8 cellular contexts compared by ENCODE assay signal in genomic region chr10:110498087-110498981, GRCh38. TPM values are rescaled to one million over a fixed set of nuclear protein-coding genes. Genes with fewer than 3 reads are reported as not detected.
A peak's percentile ranks its signal among the peaks of the same experiment; 100 is the strongest.
DNase-seq lines count a peak whose midpoint lies in the region; ATAC-seq, FAIRE-seq and TF ChIP-seq lines count a peak whose summit lies in the region.

No MANE protein-coding gene starts in this region.

- H3K9ac ChIP-seq in MM.1S (ENCODE audit: low read length) (peak overlapping the region; percentile 97), H1 (replicated peaks in 1 of 4; ENCODE audit: extremely low read depth in 1 of 4, low read depth in 3 of 4, low read length in 3 of 4) (peak overlapping the region in 3 of 4 experiments; percentile 56 to 88 (median 73); a peak in 5 of 7 replicates), mucosa of rectum (ENCODE audit: low read depth in 1 of 2, low read length in 2 of 2) (peak overlapping the region; percentile 72 to 83)

- H3K79me1 ChIP-seq in H1 (ENCODE audit: low read depth, low read length) = peaks cover 5% of the 10 kb centered on the region; the same call in 1 of the 2 replicates

- no peak overlapping the region for H2BK5ac ChIP-seq in H1 (ENCODE audit: low read depth, low read length)

- H3K4ac ChIP-seq in H1 (replicated peaks; ENCODE audit: insufficient read length, low read depth, low read length) = no peak overlapping the region

- no peak overlapping the region for H3K27ac ChIP-seq in GM23338 (ENCODE audit: low read depth)
- peak overlapping the region; percentile 93 for H3K27ac ChIP-seq in MM.1S (ENCODE audit: low read length)
- no peak overlapping the region for H3K27ac ChIP-seq in H1 (ENCODE audit: low read depth, low read length)
- peak overlapping the region; percentile 52 to 88 for H3K27ac ChIP-seq in mucosa of rectum (ENCODE audit: low read depth in 2 of 2, low read length in 2 of 2)
- peak overlapping the region; percentile 91 for H3K27ac ChIP-seq in suprapubic skin

- H3K36me3 ChIP-seq in GM06990 (ENCODE audit: control insufficient read depth, insufficient read depth, low read length) = no peaks in the 10 kb centered on the region
- H3K36me3 ChIP-seq in GM23338 (ENCODE audit: insufficient read depth) = peaks cover 7% of the 10 kb centered on the region; the same call in 1 of the 2 replicates
- peaks cover 7% of the 10 kb centered on the region; the same call in 1 of the 2 replicates for H3K36me3 ChIP-seq in MM.1S (replicated peaks; ENCODE audit: insufficient read depth, low read length)
- H3K36me3 ChIP-seq in H1 (ENCODE audit: control insufficient read depth in 2 of 4, insufficient read depth in 4 of 4, low read length in 3 of 4) = peaks cover 0 to 3% (median 2%) of the 10 kb centered on the region in 4 experiments; a peak in 1 of 8 replicates
- H3K36me3 ChIP-seq in mucosa of rectum (ENCODE audit: control insufficient read depth in 2 of 2, insufficient read depth in 2 of 2, low read length in 2 of 2) = no peaks in the 10 kb centered on the region
- no peaks in the 10 kb centered on the region for H3K36me3 ChIP-seq in suprapubic skin

- no peak overlapping the region for H3K23ac ChIP-seq in H1 (ENCODE audit: insufficient read length)

- no peak overlapping the region for H3K27ac Mint-ChIP-seq in GM23338

- peaks cover 6% of the 10 kb centered on the region; the same call in 1 of the 2 replicates for H4K20me1 ChIP-seq in GM23338 (replicated peaks; ENCODE audit: insufficient read depth)
- peaks cover 22% of the 10 kb centered on the region for H4K20me1 ChIP-seq in MM.1S (ENCODE audit: insufficient read depth, low read length)
- peaks cover 4 to 6% of the 10 kb centered on the region in 2 experiments for H4K20me1 ChIP-seq in H1 (replicated peaks in 1 of 2; ENCODE audit: control insufficient read depth in 1 of 2, insufficient read depth in 2 of 2, low read length in 2 of 2)

- H2AFZ ChIP-seq in GM23338 = no peak overlapping the region
- H2AFZ ChIP-seq in MM.1S (ENCODE audit: low read length) = no peak overlapping the region
- H2AFZ ChIP-seq in H1 (ENCODE audit: low read length) = no peak overlapping the region

- H3K9me3 ChIP-seq in MM.1S (replicated peaks; ENCODE audit: insufficient read depth, low read length) = no peaks in the 10 kb centered on the region
- H3K9me3 ChIP-seq in H1 (ENCODE audit: insufficient read depth in 2 of 2, low read depth in 1 of 2, low read length in 1 of 2) = no peaks in the 10 kb centered on the region
- no peaks in the 10 kb centered on the region for H3K9me3 ChIP-seq in mucosa of rectum (ENCODE audit: control insufficient read depth in 2 of 2, low read length in 2 of 2)
- no peaks in the 10 kb centered on the region for H3K9me3 ChIP-seq in suprapubic skin

- H3K4me1 Mint-ChIP-seq in GM23338 = peaks cover 62% of the 10 kb centered on the region

- H3K4me3 ChIP-seq in GM06990 (replicated peaks; ENCODE audit: low read depth, low read length) (peak overlapping the region; percentile 93), GM23338 (peak overlapping the region; percentile 93), MM.1S (ENCODE audit: low read length) (peak overlapping the region; percentile 86), H1 (ENCODE audit: extremely low read depth in 1 of 4, insufficient read depth in 2 of 4, low read depth in 3 of 4, low read length in 4 of 4) (peak overlapping the region; percentile 65 to 96 (median 80)), mucosa of rectum (ENCODE audit: low read length in 2 of 2) (peak overlapping the region; percentile 64 to 74), suprapubic skin (peak overlapping the region; percentile 75)

- no peak overlapping the region for H2BK12ac ChIP-seq in H1 (ENCODE audit: low read depth, low read length)

- FAIRE-seq in H1 (lab: Jason Lieb, UNC) = no peak

- H3K4me1 ChIP-seq in GM23338 (ENCODE audit: insufficient read depth) = peaks cover 50% of the 10 kb centered on the region
- H3K4me1 ChIP-seq in MM.1S (ENCODE audit: low read length) = peaks cover 26% of the 10 kb centered on the region
- H3K4me1 ChIP-seq in H1 (replicated peaks in 1 of 4; ENCODE audit: control insufficient read depth in 3 of 4, insufficient read depth in 4 of 4, low read length in 3 of 4) = peaks cover 12 to 33% (median 23%) of the 10 kb centered on the region in 4 experiments
- H3K4me1 ChIP-seq in mucosa of rectum (ENCODE audit: control insufficient read depth in 2 of 2, insufficient read depth in 2 of 2, low read length in 2 of 2) = peaks cover 48 to 49% of the 10 kb centered on the region in 2 donors
- peaks cover 71% of the 10 kb centered on the region for H3K4me1 ChIP-seq in suprapubic skin

- H2BK15ac ChIP-seq in H1 (ENCODE audit: low read length) = no peak overlapping the region

- H3F3A ChIP-seq in GM23338 (replicated peaks; ENCODE audit: low read depth) (peaks cover 15% of the 10 kb centered on the region), MM.1S (ENCODE audit: insufficient read depth, low read length) (peaks cover 50% of the 10 kb centered on the region)

- DNase-seq in GM06990 (ENCODE audit: extremely low read depth, insufficient read length) = peak; percentile 76
- peak; percentile 58 for DNase-seq in GM23338 (ENCODE audit: low spot score)
- peak; percentile 58 for DNase-seq in MM.1S
- peak; percentile 61 to 63 for DNase-seq in activated CD4-positive, alpha-beta T cell treated with anti-CD3 and anti-CD28 coated beads, Interleukin-2, amount 50 U/mL, for 48 hours
- DNase-seq in H1 (ENCODE audit: low read depth in 1 of 2, low spot score in 2 of 2) = peak in 1 of 2 experiments; percentile 67
- peak; percentile 78 to 81 for DNase-seq in suprapubic skin (ENCODE audit: low spot score in 2 of 2)
- no peak for DNase-seq in A172 (ENCODE audit: low spot score)

- TF ChIP-seq RAD21 in H1 (IDR thresholded peaks at IDR 0.05 in 1 of 2, conservative IDR thresholded peaks at IDR 0.05 in 1 of 2; ENCODE audit: low read depth in 2 of 2, low read length in 2 of 2) = no peak

- peaks cover 30% of the 10 kb centered on the region for H3K36me3 Mint-ChIP-seq in GM23338 (ENCODE audit: low read depth)

- H4K5ac ChIP-seq in H1 (ENCODE audit: insufficient read length, low read depth, low read length) = no peak overlapping the region

- H3K79me2 ChIP-seq in GM23338 (replicated peaks; ENCODE audit: insufficient read depth) (peaks cover 53% of the 10 kb centered on the region), MM.1S (ENCODE audit: low read length) (peaks cover 81% of the 10 kb centered on the region), H1 (ENCODE audit: control insufficient read depth in 1 of 2, insufficient read depth in 2 of 2, low read length in 2 of 2) (peaks cover 5 to 35% of the 10 kb centered on the region in 2 experiments)

- H3K4me2 ChIP-seq in GM23338 = peak overlapping the region; percentile 95
- H3K4me2 ChIP-seq in MM.1S (ENCODE audit: low read depth, low read length) = peak overlapping the region; percentile 96; the same call in 1 of the 2 replicates
- H3K4me2 ChIP-seq in H1 (ENCODE audit: insufficient read depth in 1 of 2, low read depth in 2 of 2, low read length in 2 of 2) = peak overlapping the region; percentile 79 to 96

- no peaks in the 10 kb centered on the region for H3K9me2 ChIP-seq in GM23338 (ENCODE audit: insufficient read depth)
- no peaks in the 10 kb centered on the region for H3K9me2 ChIP-seq in MM.1S (replicated peaks; ENCODE audit: insufficient read depth, low read length)

- peaks cover 31% of the 10 kb centered on the region for H3K27me3 Mint-ChIP-seq in GM23338 (ENCODE audit: insufficient read depth, low read depth, poor library complexity)

- no peak overlapping the region; the same call in none of the 2 replicates for H3K18ac ChIP-seq in H1 (ENCODE audit: extremely low read depth, low read length)

- peaks cover 12% of the 10 kb centered on the region; the same call in 1 of the 2 replicates for H3K23me2 ChIP-seq in H1 (ENCODE audit: low read depth, low read length)

- CTCF ChIA-PET in H1 (lab: Charles Lee; ENCODE audit: partially characterized antibody) = interaction anchor here (0.7 to 3.5 kb wide), 17 partner anchors 10 to 193 kb away, joined by 3 to 11 read pairs (median 4); partner anchors contain the start of gene SMNDC1

- no peak overlapping the region for H2BK20ac ChIP-seq in H1 (ENCODE audit: low read length)

- peak; percentile 2 for ATAC-seq in GM23338

- H4K8ac ChIP-seq in H1 (ENCODE audit: extremely low read depth, insufficient read depth, low read length) = peak overlapping the region; percentile 18; the same call in 1 of the 2 replicates

- no peak overlapping the region for H2BK120ac ChIP-seq in H1 (replicated peaks; ENCODE audit: low read depth, low read length)

- H4K91ac ChIP-seq in H1 (replicated peaks; ENCODE audit: insufficient read length, low read length) = no peak overlapping the region

- TF ChIP-seq POLR2A in H1 (IDR thresholded peaks at IDR 0.05; ENCODE audit: control extremely low read depth in 1 of 2, low read depth in 2 of 2, low read length in 2 of 2) = no peak
- TF ChIP-seq POLR2A in suprapubic skin (IDR thresholded peaks at IDR 0.05) = no peak

- H3K56ac ChIP-seq in H1 (replicated peaks; ENCODE audit: insufficient read length, low read depth, low read length) = no peak overlapping the region

- no peak overlapping the region for H3K14ac ChIP-seq in H1 (ENCODE audit: insufficient read length)

- H3K9me3 Mint-ChIP-seq in GM23338 = peaks cover 3% of the 10 kb centered on the region; the same call in 1 of the 3 replicates

- TF ChIP-seq EP300 in H1 (IDR thresholded peaks at IDR 0.05; ENCODE audit: borderline replicate concordance in 1 of 2, low read depth in 2 of 2, low read length in 2 of 2) (no peak), suprapubic skin (IDR thresholded peaks at IDR 0.05) (no peak)

- no peak for TF ChIP-seq CTCF in GM06990 (IDR thresholded peaks at IDR 0.05; ENCODE audit: insufficient read depth, low read length, poor library complexity, severe bottlenecking)
- TF ChIP-seq CTCF in GM23338 (conservative IDR thresholded peaks at IDR 0.05; ENCODE audit: low read depth in 2 of 2) = peak in 1 of 2 experiments; percentile 7; a peak in 1 of 4 replicates
- no peak for TF ChIP-seq CTCF in MM.1S (IDR thresholded peaks at IDR 0.05; ENCODE audit: low read length)
- TF ChIP-seq CTCF in H1 (IDR thresholded peaks at IDR 0.05; ENCODE audit: control extremely low read depth in 1 of 3, insufficient read depth in 1 of 3, low read depth in 1 of 3, low read length in 3 of 3) = no peak
- peak in 1 of 2 donors; percentile 10 for TF ChIP-seq CTCF in suprapubic skin (IDR thresholded peaks at IDR 0.05)

- H2AK5ac ChIP-seq in H1 (ENCODE audit: low read depth, low read length) = no peak overlapping the region

- peak overlapping the region; percentile 93 for H3K4me3 Mint-ChIP-seq in GM23338

- H3K27me3 ChIP-seq in GM06990 (replicated peaks; ENCODE audit: control insufficient read depth, insufficient read depth, low read length) = no peaks in the 10 kb centered on the region
- peaks cover 40% of the 10 kb centered on the region for H3K27me3 ChIP-seq in GM23338 (ENCODE audit: insufficient read depth)
- H3K27me3 ChIP-seq in MM.1S (replicated peaks; ENCODE audit: insufficient read depth, low read length) = no peaks in the 10 kb centered on the region
- peaks cover 0 to 34% (median 17%) of the 10 kb centered on the region in 4 experiments; a peak in 5 of 7 replicates for H3K27me3 ChIP-seq in H1 (replicated peaks in 1 of 4; ENCODE audit: control insufficient read depth in 3 of 4, extremely low read depth in 1 of 4, insufficient read depth in 3 of 4, low read length in 3 of 4)
- peaks cover 15 to 49% of the 10 kb centered on the region in 2 donors for H3K27me3 ChIP-seq in mucosa of rectum (ENCODE audit: control insufficient read depth in 2 of 2, insufficient read depth in 2 of 2, low read length in 2 of 2)
- no peaks in the 10 kb centered on the region for H3K27me3 ChIP-seq in suprapubic skin

- POLR2A ChIA-PET in H1 (lab: Charles Lee; ENCODE audit: partially characterized antibody) = interaction anchor here (0.7 to 5.4 kb wide), 23 partner anchors 9 to 197 kb away, joined by 3 to 56 read pairs (median 4); partner anchors contain the start of gene SMNDC1

- 1% methylated on average over 47 of the region's 107 CpGs; no CpG with 5 or more reads in 1 of the 2 experiments for WGBS in H1 (ENCODE audit: extremely low coverage in 1 of 2, insufficient coverage in 1 of 2, insufficient read length in 1 of 2, insufficient replicate concordance in 2 of 2, low coverage in 1 of 2, low lambda C conversion rate in 2 of 2, missing lambda C conversion rate in 1 of 2), 2 experiments
- 8% methylated on average over 49 of the region's 107 CpGs for WGBS in suprapubic skin

RNA-seq across cellular contexts. Expression of gene DUSP5, which starts 0.6 kb away (rescaled TPM):
- total RNA-seq in GM23338 (2014; rRNA removed; shearing (Covaris generic)) = 35.0 and 35.9 TPM in 2 replicates
- polyA plus RNA-seq in GM23338 (2016; fragmentation: Nextera tagmentation; extraction: Ambion mirVana) = 10.8 and 15.4 TPM in 2 replicates
- total RNA-seq in H1 (2021; fragmentation: NEBNext Ultra II Directional; extraction: Animal tissue kit (Norgen Biotek cat#: 25700)) = 27.0 and 30.3 TPM in 2 replicates
- polyA plus RNA-seq in H1 (2011; rRNA removed) = 13.3 and 13.6 TPM in 2 replicates
- polyA plus RNA-seq in H1 (2011; cell fraction: cytosol; rRNA removed) = 15.2 TPM
- 12.0 TPM for polyA plus RNA-seq in H1 (2011; cell fraction: nucleus; rRNA removed)
- 14.3 to 18.7 TPM (median 15.9 TPM) in 4 replicates for polyA plus RNA-seq in H1 (2012, experiment 1 of 2)
- polyA plus RNA-seq in H1 (2012, experiment 2 of 2) = 16.9 TPM
- 17.0 TPM for polyA plus RNA-seq in H1 (2013, experiment 1 of 2)
- 20.2 TPM for polyA plus RNA-seq in H1 (2013, experiment 2 of 2)
- 28.9 and 41.0 TPM in 2 replicates for polyA minus RNA-seq in H1 (2011; rRNA and poly(A)+ RNA removed)
- polyA minus RNA-seq in H1 (2011; cell fraction: cytosol; rRNA and poly(A)+ RNA removed) = 37.5 TPM
- 14.9 TPM for polyA minus RNA-seq in H1 (2011; cell fraction: nucleus; rRNA and poly(A)+ RNA removed)
- 10 to 100 TPM in 3 of 4 donors, 1 to 10 TPM in 1; 9.3 to 60.8 (median 31.0) TPM for total RNA-seq in suprapubic skin
- total RNA-seq in A172 (2014; rRNA removed; shearing (Covaris generic)) = 6.8 and 9.5 TPM in 2 replicates

Comparison
In these comparisons a context has a peak if more than half of its experiments do, and no peak if none do; other contexts are left out.
1. H3K27ac ChIP-seq: peak in MM.1S (single experiment), mucosa of rectum (2 of 2) and suprapubic skin (single experiment); none in GM23338 (single experiment) and H1 (single experiment).
2. Peak in every context shown above with its lines, with median percentiles within 50 percentile points of each other: H3K4me3 ChIP-seq, H3K4me2 ChIP-seq and H3K9ac ChIP-seq.